Comparison of ENCODE assay signal across 27 cellular contexts in genomic region chr12:45242180-45242579, GRCh38. TPM values are rescaled to one million over a fixed set of nuclear protein-coding genes. Genes with fewer than 3 reads are reported as not detected.
A peak's percentile ranks its signal among the peaks of the same experiment; 100 is the strongest.
DNase-seq lines count a peak whose midpoint lies in the region; ATAC-seq and TF ChIP-seq lines count a peak whose summit lies in the region.
"Had no signal": no experiment of that assay in that cellular context is flagged by ENCODE, and none has a peak within 500 bp of the region (broad histone marks: within the 10 kb centered on the region; RNA-seq: fewer than 3 reads in every experiment).

No MANE protein-coding gene starts in this region.

- no peaks in the 10 kb centered on the region for H3K36me3 ChIP-seq in body of pancreas (replicated peaks in 1 of 2; ENCODE audit: insufficient read depth in 1 of 2, low read depth in 2 of 2)
- H3K36me3 ChIP-seq in rectal smooth muscle tissue (ENCODE audit: control insufficient read depth, insufficient read depth, low read length), result no peaks in the 10 kb centered on the region
- H3K36me3 ChIP-seq: SJSA1 had no signal

- H3K27me3 ChIP-seq in body of pancreas, result no peaks in the 10 kb centered on the region
- no peaks in the 10 kb centered on the region for H3K27me3 ChIP-seq in rectal smooth muscle tissue (ENCODE audit: control insufficient read depth, insufficient read depth, low read length)
- H3K27me3 ChIP-seq: BLaER1, SJSA1 had no signal

- H3K4me1 Mint-ChIP-seq in nephron progenitor cell, result peaks cover 6% of the 10 kb centered on the region

- DNase-seq in body of pancreas (peak; percentile 20 to 74 (median 43)), nephron progenitor cell (no peak), NAMALWA (ENCODE audit: low spot score) (no peak), medulla oblongata (ENCODE audit: extremely low spot score) (no peak)
- DNase-seq: Caco-2; CD4-positive, alpha-beta T cell; DMS 273 treated with DMSO at 0.1 percent for 48 hours; DMS79 treated with DMSO at 0.1 percent for 48 hours; HCEC 1CT; KBM-7; MM.1S; NCI-H1092; NCI-H1436; NCI-H1930; NCI-H226; NCI-H510A treated with DMSO at 0.1 percent for 48 hours; NCI-H748 treated with DMSO at 0.1 percent for 48 hours; NK-92 treated with Interleukin-12 subunit alpha and Interleukin-12 subunit beta, amount 100 ng/mL, for 24 hours had no signal

- intact Hi-C loops in body of pancreas (cut with DNase I), result no loop called here

- H3K4me3 ChIP-seq in body of pancreas (no peak overlapping the region), rectal smooth muscle tissue (ENCODE audit: low read length) (no peak overlapping the region)
- H3K4me3 ChIP-seq: BLaER1, GM12878, GM23338, SJSA1 had no signal

- 20 to 67% methylated on average over 1 to 11 of the region's 11 CpGs for WGBS in body of pancreas, 2 donors

- peak; percentile 45 for ATAC-seq in body of pancreas
- no peak for ATAC-seq in HG03342 (IDR thresholded peaks at IDR 0.05; ENCODE audit: unreplicated experiment)
- ATAC-seq in GM18868 (IDR thresholded peaks at IDR 0.05; ENCODE audit: unreplicated experiment), result no peak
- ATAC-seq: GM12878, GM23338, Right ventricle myocardium inferior had no signal

- H3K27ac Mint-ChIP-seq in nephron progenitor cell, result peak overlapping the region; percentile 39
- H3K27ac Mint-ChIP-seq: CD4-positive, alpha-beta T cell; GM23338 had no signal

- peak overlapping the region in 3 of 4 donors; percentile 32 to 45 (median 41) for H3K27ac ChIP-seq in body of pancreas
- H3K27ac ChIP-seq in rectal smooth muscle tissue (ENCODE audit: low read depth, low read length), result peak overlapping the region; percentile 51
- H3K27ac ChIP-seq: BLaER1, HL-60, SJSA1 had no signal

- H3K4me1 ChIP-seq in body of pancreas (peaks cover 10% of the 10 kb centered on the region), rectal smooth muscle tissue (ENCODE audit: control insufficient read depth, insufficient read depth, low read length) (no peaks in the 10 kb centered on the region)
- H3K4me1 ChIP-seq: BLaER1 had no signal

- H3K36me3 Mint-ChIP-seq in nephron progenitor cell (ENCODE audit: low read depth), result peaks cover 77% of the 10 kb centered on the region

- TF ChIP-seq POLR2A in body of pancreas (IDR thresholded peaks at IDR 0.05), result no peak

- no peak overlapping the region for H3K4me3 Mint-ChIP-seq in nephron progenitor cell
- H3K4me3 Mint-ChIP-seq: CD4-positive, alpha-beta T cell; GM23338 had no signal

- TF ChIP-seq CTCF in body of pancreas (IDR thresholded peaks at IDR 0.05), result no peak
- TF ChIP-seq CTCF in nephron progenitor cell (IDR thresholded peaks at IDR 0.05), result no peak

- H3K9me3 ChIP-seq in body of pancreas, result no peaks in the 10 kb centered on the region
- H3K9me3 ChIP-seq: Caco-2, SJSA1 had no signal

- no peaks in the 10 kb centered on the region for H3K27me3 Mint-ChIP-seq in nephron progenitor cell (ENCODE audit: low read depth, poor library complexity)
- H3K27me3 Mint-ChIP-seq: CD4-positive, alpha-beta T cell had no signal

- no peak overlapping the region for H3K9ac ChIP-seq in rectal smooth muscle tissue (ENCODE audit: low read length)
- H3K9ac ChIP-seq: BLaER1 had no signal

- peaks cover 50% of the 10 kb centered on the region for H3K9me3 Mint-ChIP-seq in nephron progenitor cell
- H3K9me3 Mint-ChIP-seq: CD4-positive, alpha-beta T cell had no signal

RNA-seq across cellular contexts. Expression of gene ANO6, which starts 26.3 kb away (rescaled TPM):
- 10 to 100 TPM; 24.4 to 28.0 TPM for total RNA-seq in body of pancreas

Comparison
In these comparisons a context has a peak if more than half of its experiments do, and no peak if none do; other contexts are left out.
1. DNase-seq: peak in body of pancreas (4 of 4); none in nephron progenitor cell (single experiment), NAMALWA (single experiment) and medulla oblongata (single experiment).